In genomic region chr16:81630632-81631026, GRCh38 we compare ENCODE assay signal across 13 cellular contexts.
A peak's percentile ranks its signal among the peaks of the same experiment; 100 is the strongest.
DNase-seq lines count a peak whose midpoint lies in the region; ATAC-seq, FAIRE-seq and TF ChIP-seq lines count a peak whose summit lies in the region.
"Had no signal": no experiment of that assay in that cellular context is flagged by ENCODE, and none has a peak within 500 bp of the region (broad histone marks: within the 10 kb centered on the region; RNA-seq: fewer than 3 reads in every experiment).

No MANE protein-coding gene starts in this region.

- TF ChIP-seq CTCF in D721Med (IDR thresholded peaks at IDR 0.05; ENCODE audit: insufficient read depth, missing control alignments) (no peak), nephron (IDR thresholded peaks at IDR 0.05; ENCODE audit: unreplicated experiment in 3 of 3) (no peak), suprapubic skin (IDR thresholded peaks at IDR 0.05) (no peak)

- ATAC-seq in activated CD8-positive, alpha-beta T cell treated with anti-CD3 and anti-CD28 coated beads, Interleukin-2, amount 10 ng/mL, durations not matched to agents 7 days and 5 days, result no peak
- no peak for ATAC-seq in HG03025 (IDR thresholded peaks at IDR 0.05; ENCODE audit: low FRiP score, unreplicated experiment)

- no peaks in the 10 kb centered on the region for H3K9me3 Mint-ChIP-seq in activated CD8-positive, alpha-beta T cell treated with anti-CD3 and anti-CD28 coated beads, Interleukin-2, amount 10 ng/mL, durations not matched to agents 7 days and 5 days (ENCODE audit: insufficient read depth)
- no peaks in the 10 kb centered on the region for H3K9me3 Mint-ChIP-seq in nephron
- H3K9me3 Mint-ChIP-seq: activated B cell treated with CpG ODN at 0.5 μM for 24 hours had no signal

- 92% methylated on average over 2 of the region's 5 CpGs for WGBS in suprapubic skin

- TF ChIP-seq POLR2A in suprapubic skin (IDR thresholded peaks at IDR 0.05), result no peak

- no peaks in the 10 kb centered on the region for H3K27me3 Mint-ChIP-seq in activated CD8-positive, alpha-beta T cell treated with anti-CD3 and anti-CD28 coated beads, Interleukin-2, amount 10 ng/mL, durations not matched to agents 7 days and 5 days (ENCODE audit: low read depth)
- H3K27me3 Mint-ChIP-seq in nephron (ENCODE audit: low read depth), result no peaks in the 10 kb centered on the region
- H3K27me3 Mint-ChIP-seq: activated B cell treated with CpG ODN at 0.5 μM for 24 hours had no signal

- CTCF ChIA-PET in activated CD8-positive, alpha-beta T cell treated with anti-CD3 and anti-CD28 coated beads, Interleukin-2, amount 10 ng/mL, durations not matched to agents 7 days and 5 days (lab: Charles Lee), result interaction anchor here (4.3 to 5.4 kb wide), 2 partner anchors 8 to 66 kb away, joined by 24 to 25 read pairs; no protein-coding TSS in a partner anchor

- H3K4me3 ChIP-seq in suprapubic skin, result no peak overlapping the region
- H3K4me3 ChIP-seq: lung had no signal

- H3K27ac ChIP-seq in suprapubic skin, result no peak overlapping the region

- peaks cover 11% of the 10 kb centered on the region for H3K36me3 Mint-ChIP-seq in activated CD8-positive, alpha-beta T cell treated with anti-CD3 and anti-CD28 coated beads, Interleukin-2, amount 10 ng/mL, durations not matched to agents 7 days and 5 days (ENCODE audit: low read depth)
- H3K36me3 Mint-ChIP-seq in nephron (ENCODE audit: low read depth), result no peaks in the 10 kb centered on the region

- H3K4me1 ChIP-seq in suprapubic skin, result peaks cover 15% of the 10 kb centered on the region

- H3K36me3 ChIP-seq in suprapubic skin, result no peaks in the 10 kb centered on the region

- no peak for FAIRE-seq in D721Med (lab: Jason Lieb, UNC)

- DNase-seq in D721Med (ENCODE audit: insufficient read length, low spot score) (peak; percentile 58), NCI-H128 (lab: John Stamatoyannopoulos, UW; ENCODE audit: unreplicated experiment) (peak; percentile 60), suprapubic skin (ENCODE audit: low spot score in 2 of 2) (no peak), H4 (ENCODE audit: low spot score) (no peak)
- no peak for DNase-seq in activated CD8-positive, alpha-beta T cell treated with anti-CD3 and anti-CD28 coated beads, Interleukin-2, amount 10 ng/mL, durations not matched to agents 7 days and 5 days
- DNase-seq: activated B cell treated with CpG ODN at 0.5 μM for 24 hours, dermis blood vessel endothelial cell, DMS79 treated with DMSO at 0.1 percent for 48 hours, NCI-H1694 treated with DMSO at 0.1 percent for 48 hours, RPMI8226 had no signal

- H3K9me3 ChIP-seq in suprapubic skin, result no peaks in the 10 kb centered on the region

- peak overlapping the region; percentile 22 for H3K27ac Mint-ChIP-seq in activated CD8-positive, alpha-beta T cell treated with anti-CD3 and anti-CD28 coated beads, Interleukin-2, amount 10 ng/mL, durations not matched to agents 7 days and 5 days
- H3K27ac Mint-ChIP-seq in nephron, result peak overlapping the region; percentile 37 to 89 (median 44)

- no peak overlapping the region for H3K4me3 Mint-ChIP-seq in activated CD8-positive, alpha-beta T cell treated with anti-CD3 and anti-CD28 coated beads, Interleukin-2, amount 10 ng/mL, durations not matched to agents 7 days and 5 days
- H3K4me3 Mint-ChIP-seq in nephron, result no peak overlapping the region
- H3K4me3 Mint-ChIP-seq: activated B cell treated with CpG ODN at 0.5 μM for 24 hours had no signal

- H3K27me3 ChIP-seq in suprapubic skin, result no peaks in the 10 kb centered on the region

- H3K4me1 Mint-ChIP-seq in activated CD8-positive, alpha-beta T cell treated with anti-CD3 and anti-CD28 coated beads, Interleukin-2, amount 10 ng/mL, durations not matched to agents 7 days and 5 days (ENCODE audit: low read depth), result peaks cover 62% of the 10 kb centered on the region
- peaks cover 62% of the 10 kb centered on the region for H3K4me1 Mint-ChIP-seq in nephron

- TF ChIP-seq EP300 in suprapubic skin (IDR thresholded peaks at IDR 0.05), result no peak

- POLR2A ChIA-PET in activated CD8-positive, alpha-beta T cell treated with anti-CD3 and anti-CD28 coated beads, Interleukin-2, amount 10 ng/mL, durations not matched to agents 7 days and 5 days (lab: Charles Lee), result interaction anchor here (0.6 to 1.4 kb wide), 3 partner anchors 85 to 187 kb away, joined by 3 read pairs; no protein-coding TSS in a partner anchor

Comparison
In these comparisons a context has a peak if more than half of its experiments do, and no peak if none do; other contexts are left out.
1. DNase-seq: peak in D721Med (single experiment) and NCI-H128 (single experiment); none in activated CD8-positive, alpha-beta T cell treated with anti-CD3 and anti-CD28 coated beads, Interleukin-2, amount 10 ng/mL, durations not matched to agents 7 days and 5 days (single experiment), suprapubic skin (0 of 2) and H4 (single experiment).